1 cellular context compared by ENCODE assay signal in the genomic region with DNA sequence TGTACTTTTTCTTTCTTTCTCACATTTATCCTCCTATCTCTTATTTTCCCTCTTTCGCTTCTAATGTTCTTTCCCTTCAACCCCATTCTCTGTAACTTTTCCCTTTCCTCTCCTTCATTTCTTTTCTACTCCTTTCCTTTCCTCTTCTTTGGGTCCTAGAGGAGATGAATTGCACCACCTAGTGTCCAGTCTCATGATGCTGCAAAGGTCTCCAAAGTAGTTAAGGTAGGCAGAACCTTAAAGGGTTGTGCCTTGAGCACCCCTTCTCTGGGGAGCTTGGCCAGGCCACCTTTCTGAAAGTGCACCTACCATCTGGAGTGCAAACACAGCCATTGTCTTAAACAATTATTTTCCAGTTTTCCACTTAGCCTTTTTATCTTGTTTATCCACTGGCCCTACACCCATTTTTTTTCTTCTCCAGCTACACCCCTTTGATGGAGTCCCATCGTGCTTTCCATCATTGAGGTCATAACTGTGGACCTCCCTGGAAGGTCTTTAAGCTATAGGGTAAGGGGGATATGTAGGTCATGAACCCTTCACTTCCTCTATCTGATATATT.
TF ChIP-seq lines count a peak whose summit lies in the region.

No MANE protein-coding gene starts in this region.

TF ChIP-seq in HEK293, 187 proteins besides CTCF, POLR2A, EP300 and RAD21 (continued from another document):
- TF ChIP-seq, protein P1, sequence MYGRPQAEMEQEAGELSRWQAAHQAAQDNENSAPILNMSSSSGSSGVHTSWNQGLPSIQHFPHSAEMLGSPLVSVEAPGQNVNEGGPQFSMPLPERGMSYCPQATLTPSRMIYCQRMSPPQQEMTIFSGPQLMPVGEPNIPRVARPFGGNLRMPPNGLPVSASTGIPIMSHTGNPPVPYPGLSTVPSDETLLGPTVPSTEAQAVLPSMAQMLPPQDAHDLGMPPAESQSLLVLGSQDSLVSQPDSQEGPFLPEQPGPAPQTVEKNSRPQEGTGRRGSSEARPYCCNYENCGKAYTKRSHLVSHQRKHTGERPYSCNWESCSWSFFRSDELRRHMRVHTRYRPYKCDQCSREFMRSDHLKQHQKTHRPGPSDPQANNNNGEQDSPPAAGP (tag by site-specific recombination; IDR thresholded peaks at IDR 0.05): no peak
- TF ChIP-seq, protein P2, sequence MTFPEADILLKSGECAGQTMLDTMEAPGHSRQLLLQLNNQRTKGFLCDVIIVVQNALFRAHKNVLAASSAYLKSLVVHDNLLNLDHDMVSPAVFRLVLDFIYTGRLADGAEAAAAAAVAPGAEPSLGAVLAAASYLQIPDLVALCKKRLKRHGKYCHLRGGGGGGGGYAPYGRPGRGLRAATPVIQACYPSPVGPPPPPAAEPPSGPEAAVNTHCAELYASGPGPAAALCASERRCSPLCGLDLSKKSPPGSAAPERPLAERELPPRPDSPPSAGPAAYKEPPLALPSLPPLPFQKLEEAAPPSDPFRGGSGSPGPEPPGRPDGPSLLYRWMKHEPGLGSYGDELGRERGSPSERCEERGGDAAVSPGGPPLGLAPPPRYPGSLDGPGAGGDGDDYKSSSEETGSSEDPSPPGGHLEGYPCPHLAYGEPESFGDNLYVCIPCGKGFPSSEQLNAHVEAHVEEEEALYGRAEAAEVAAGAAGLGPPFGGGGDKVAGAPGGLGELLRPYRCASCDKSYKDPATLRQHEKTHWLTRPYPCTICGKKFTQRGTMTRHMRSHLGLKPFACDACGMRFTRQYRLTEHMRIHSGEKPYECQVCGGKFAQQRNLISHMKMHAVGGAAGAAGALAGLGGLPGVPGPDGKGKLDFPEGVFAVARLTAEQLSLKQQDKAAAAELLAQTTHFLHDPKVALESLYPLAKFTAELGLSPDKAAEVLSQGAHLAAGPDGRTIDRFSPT (tag by site-specific recombination; IDR thresholded peaks at IDR 0.05): no peak
- no peak for TF ChIP-seq ZNF548 (tag by site-specific recombination; IDR thresholded peaks at IDR 0.05)
- TF ChIP-seq ZNF510 (tag by site-specific recombination; IDR thresholded peaks at IDR 0.05; ENCODE audit: insufficient replicate concordance): no peak
- TF ChIP-seq ZBTB8A (tag by site-specific recombination; IDR thresholded peaks at IDR 0.05): no peak
- TF ChIP-seq WT1 (tag by site-specific recombination; IDR thresholded peaks at IDR 0.05): no peak
- peak; percentile 47; the same call in 1 of the 2 replicates for TF ChIP-seq ZNF366 (tag by site-specific recombination; conservative IDR thresholded peaks at IDR 0.05)
- TF ChIP-seq, protein P3, sequence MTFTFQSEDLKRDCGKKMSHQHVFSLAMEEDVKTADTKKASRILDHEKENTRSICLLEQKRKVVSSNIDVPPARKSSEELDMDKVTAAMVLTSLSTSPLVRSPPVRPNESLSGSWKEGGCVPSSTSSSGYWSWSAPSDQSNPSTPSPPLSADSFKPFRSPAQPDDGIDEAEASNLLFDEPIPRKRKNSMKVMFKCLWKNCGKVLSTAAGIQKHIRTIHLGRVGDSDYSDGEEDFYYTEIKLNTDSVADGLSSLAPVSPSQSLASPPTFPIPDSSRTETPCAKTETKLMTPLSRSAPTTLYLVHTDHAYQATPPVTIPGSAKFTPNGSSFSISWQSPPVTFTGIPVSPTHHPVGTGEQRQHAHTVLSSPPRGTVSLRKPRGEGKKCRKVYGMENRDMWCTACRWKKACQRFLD (tag by site-specific recombination; IDR thresholded peaks at IDR 0.05): no peak
- no peak for TF ChIP-seq MZF1 (tag by site-specific recombination; IDR thresholded peaks at IDR 0.05; ENCODE audit: borderline replicate concordance)
- TF ChIP-seq ZFP37 (tag by site-specific recombination; IDR thresholded peaks at IDR 0.05): no peak
- peak; percentile 92 for TF ChIP-seq ZNF654 (tag by site-specific recombination; IDR thresholded peaks at IDR 0.05; ENCODE audit: low read depth)
TF ChIP-seq in HEK293: peak in this region for 4.
